In the genomic region with DNA sequence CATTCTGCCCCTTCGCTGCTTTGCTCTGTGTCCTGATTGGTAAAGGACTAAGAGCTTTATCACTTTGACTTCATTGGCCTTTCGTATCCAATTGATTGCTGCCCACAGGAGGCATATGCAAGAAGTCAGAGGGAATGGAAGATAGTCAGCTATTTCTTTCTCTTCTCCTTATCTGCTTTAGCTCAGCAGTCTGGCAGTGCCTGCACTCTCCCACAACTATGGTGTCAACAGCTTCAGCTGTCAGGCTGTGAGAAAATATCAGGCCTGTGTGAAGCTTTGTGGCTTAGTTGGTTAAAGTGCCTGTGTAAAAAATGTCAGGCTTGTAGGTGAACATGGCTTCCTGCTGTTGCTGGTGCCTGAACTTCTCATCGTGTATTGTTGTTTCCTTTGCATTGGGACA, we compare ENCODE assay signal across 12 cellular contexts.
"Had no signal": no experiment of that assay in that cellular context is flagged by ENCODE, and none has a peak within 500 bp of the region (broad histone marks: within the 10 kb centered on the region; RNA-seq: fewer than 3 reads in every experiment).

No MANE protein-coding gene starts in this region.

- H3K27me3 ChIP-seq: esophagus muscularis mucosa, sigmoid colon had no signal

- H3K36me3 ChIP-seq: esophagus muscularis mucosa, lower lobe of right lung, sigmoid colon had no signal

- DNase-seq: activated CD4-positive, CD25-positive, alpha-beta regulatory T cell treated with anti-CD3 and anti-CD28 coated beads, Interleukin-2, amount 50 U/mL, for 72 hours; activated naive CD4-positive, alpha-beta T cell treated with Interleukin-2 at 50 U/mL for 16 hours; kidney glomerular epithelial cell; lower lobe of right lung; psoas muscle; sigmoid colon; stimulated activated CD4-positive, alpha-beta T cell treated with anti-CD3 and anti-CD28 coated beads, Interleukin-1b, Interleukin-23, amount 100 ng/mL, for 48 hours; stimulated activated naive CD8-positive, alpha-beta T cell treated with anti-CD3 and anti-CD28 coated beads, Interleukin-15, amount 100 ng/mL, for 72 hours; SW 1271 had no signal

- H3K9me3 ChIP-seq: lower lobe of right lung, psoas muscle had no signal

- H3K27ac ChIP-seq: esophagus muscularis mucosa, lower lobe of right lung, psoas muscle, sigmoid colon had no signal

- H3K4me3 ChIP-seq: esophagus muscularis mucosa, lower lobe of right lung, psoas muscle, sigmoid colon had no signal

- ATAC-seq: lower lobe of right lung; psoas muscle; stimulated activated naive CD8-positive, alpha-beta T cell treated with anti-CD3 and anti-CD28 coated beads, Interleukin-15, amount 100 ng/mL, for 72 hours had no signal

- FAIRE-seq: colon, endometrium had no signal

- H3K4me1 ChIP-seq: esophagus muscularis mucosa, lower lobe of right lung, psoas muscle, sigmoid colon had no signal
